8 cellular contexts compared by ENCODE assay signal in genomic region chr10:96743988-96744585, GRCh38. TPM values are rescaled to one million over a fixed set of nuclear protein-coding genes. Genes with fewer than 3 reads are reported as not detected.
DNase-seq lines count a peak whose midpoint lies in the region; ATAC-seq and TF ChIP-seq lines count a peak whose summit lies in the region.

No MANE protein-coding gene starts in this region.

- H3K9me3 Mint-ChIP-seq in stimulated activated naive CD8-positive, alpha-beta T cell treated with anti-CD3 and anti-CD28 coated beads, Interleukin-15, Interleukin-2, amounts not matched to agents 100 ng/mL and 50 ng/mL, for 24 hours, result no peaks in the 10 kb centered on the region
- no peaks in the 10 kb centered on the region for H3K9me3 Mint-ChIP-seq in activated T-cell treated with anti-CD3 and anti-CD28 coated beads, Interleukin-2, amount 50 U/mL, for 72 hours

- intact Hi-C loops in heart left ventricle (cut with DNase I) (loop anchor here in 5 of 10 donors (5.0 to 10.0 kb wide), 4 partner anchors 102 to 369 kb away; no protein-coding TSS in a partner anchor), vagina (cut with DNase I) (no loop called here)

- no peak for ATAC-seq in stimulated activated naive CD8-positive, alpha-beta T cell treated with anti-CD3 and anti-CD28 coated beads, Interleukin-15, Interleukin-2, amounts not matched to agents 100 U/mL and 50 U/mL, for 24 hours
- ATAC-seq in heart left ventricle (peak in 2 of 4 donors; percentile 42 to 56), GM18907 (IDR thresholded peaks at IDR 0.05; ENCODE audit: unreplicated experiment) (no peak), HG02870 (IDR thresholded peaks at IDR 0.05; ENCODE audit: unreplicated experiment) (no peak)
- no peak for ATAC-seq in activated T-cell treated with anti-CD3 and anti-CD28 coated beads, Interleukin-2, amount 50 U/mL, for 72 hours (replicated peaks in 1 of 2)

- TF ChIP-seq POLR2A in heart left ventricle (IDR thresholded peaks at IDR 0.05), result no peak
- no peak for TF ChIP-seq POLR2A in vagina (IDR thresholded peaks at IDR 0.05)

- H3K27ac ChIP-seq in heart left ventricle (no peak overlapping the region), vagina (no peak overlapping the region)

- TF ChIP-seq CTCF in heart left ventricle (IDR thresholded peaks at IDR 0.05), result peak in 11 of 12 donors; percentile 7 to 43 (median 24)
- TF ChIP-seq CTCF in vagina (IDR thresholded peaks at IDR 0.05), result no peak

- H3K27me3 ChIP-seq in heart left ventricle (no peaks in the 10 kb centered on the region), vagina (no peaks in the 10 kb centered on the region)

- 53 to 68% (median 62%) methylated on average over 7 of the region's 7 CpGs for WGBS in heart left ventricle, 4 donors

- H3K9me3 ChIP-seq in heart left ventricle, result no peaks in the 10 kb centered on the region
- no peaks in the 10 kb centered on the region for H3K9me3 ChIP-seq in vagina

- H3K27ac Mint-ChIP-seq in stimulated activated naive CD8-positive, alpha-beta T cell treated with anti-CD3 and anti-CD28 coated beads, Interleukin-15, Interleukin-2, amounts not matched to agents 100 ng/mL and 50 ng/mL, for 24 hours, result peak overlapping the region; percentile 29
- H3K27ac Mint-ChIP-seq in activated T-cell treated with anti-CD3 and anti-CD28 coated beads, Interleukin-2, amount 50 U/mL, for 72 hours, result no peak overlapping the region

- peaks cover 36% of the 10 kb centered on the region for H3K4me1 Mint-ChIP-seq in stimulated activated naive CD8-positive, alpha-beta T cell treated with anti-CD3 and anti-CD28 coated beads, Interleukin-15, Interleukin-2, amounts not matched to agents 100 ng/mL and 50 ng/mL, for 24 hours (ENCODE audit: low read depth)
- peaks cover 20% of the 10 kb centered on the region for H3K4me1 Mint-ChIP-seq in activated T-cell treated with anti-CD3 and anti-CD28 coated beads, Interleukin-2, amount 50 U/mL, for 72 hours (ENCODE audit: low read depth)

- H3K4me1 ChIP-seq in heart left ventricle, result peaks cover 0 to 43% (median 0%) of the 10 kb centered on the region in 12 donors
- no peaks in the 10 kb centered on the region for H3K4me1 ChIP-seq in vagina

- H3K4me3 ChIP-seq in heart left ventricle (no peak overlapping the region), vagina (no peak overlapping the region)

- no peaks in the 10 kb centered on the region for H3K27me3 Mint-ChIP-seq in stimulated activated naive CD8-positive, alpha-beta T cell treated with anti-CD3 and anti-CD28 coated beads, Interleukin-15, Interleukin-2, amounts not matched to agents 100 ng/mL and 50 ng/mL, for 24 hours
- peaks cover 6% of the 10 kb centered on the region for H3K27me3 Mint-ChIP-seq in activated T-cell treated with anti-CD3 and anti-CD28 coated beads, Interleukin-2, amount 50 U/mL, for 72 hours (ENCODE audit: low read depth)

- H3K36me3 ChIP-seq in heart left ventricle, result no peaks in the 10 kb centered on the region
- no peaks in the 10 kb centered on the region for H3K36me3 ChIP-seq in vagina

- H3K4me3 Mint-ChIP-seq in stimulated activated naive CD8-positive, alpha-beta T cell treated with anti-CD3 and anti-CD28 coated beads, Interleukin-15, Interleukin-2, amounts not matched to agents 100 ng/mL and 50 ng/mL, for 24 hours, result peak overlapping the region; percentile 31
- H3K4me3 Mint-ChIP-seq in activated T-cell treated with anti-CD3 and anti-CD28 coated beads, Interleukin-2, amount 50 U/mL, for 72 hours, result no peak overlapping the region

- H3K36me3 Mint-ChIP-seq in stimulated activated naive CD8-positive, alpha-beta T cell treated with anti-CD3 and anti-CD28 coated beads, Interleukin-15, Interleukin-2, amounts not matched to agents 100 ng/mL and 50 ng/mL, for 24 hours (ENCODE audit: low read depth), result no peaks in the 10 kb centered on the region
- no peaks in the 10 kb centered on the region for H3K36me3 Mint-ChIP-seq in activated T-cell treated with anti-CD3 and anti-CD28 coated beads, Interleukin-2, amount 50 U/mL, for 72 hours (ENCODE audit: insufficient read depth in 2 of 2)

- DNase-seq in stimulated activated naive CD8-positive, alpha-beta T cell treated with anti-CD3 and anti-CD28 coated beads, Interleukin-15, Interleukin-2, amounts not matched to agents 100 U/mL and 50 U/mL, for 24 hours, result no peak
- DNase-seq in RPMI8226 (peak; percentile 11), heart left ventricle (no peak), vagina (ENCODE audit: extremely low spot score in 2 of 2) (no peak)
- DNase-seq in activated T-cell treated with anti-CD3 and anti-CD28 coated beads, Interleukin-2, amount 50 U/mL, for 72 hours, result no peak

RNA-seq across cellular contexts. Expression of gene PIK3AP1, which starts 23.8 kb away (rescaled TPM):
- 10 to 100 TPM in 2 of 9 donors, 1 to 10 TPM in 7; 1.4 to 37.9 (median 6.1) TPM for total RNA-seq in heart left ventricle
- polyA plus RNA-seq in heart left ventricle, result 1 to 10 TPM; 1.3 to 1.8 TPM
- total RNA-seq in vagina, result 5.9 TPM
- 10 to 100 TPM in 1 of 2 donors, 1 to 10 TPM in 1; 5.1 to 20.6 TPM for total RNA-seq in activated T-cell treated with anti-CD3 and anti-CD28 coated beads, Interleukin-2, amount 50 U/mL, for 72 hours

Comparison
In these comparisons a context has a peak if more than half of its experiments do, and no peak if none do; other contexts are left out.
1. CTCF ChIP-seq: peak in heart left ventricle (11 of 12); none in vagina (0 of 3).